ENCODE assay signal across 8 cellular contexts in genomic region chr15:57706405-57707209, GRCh38.
DNase-seq lines count a peak whose midpoint lies in the region; ATAC-seq, FAIRE-seq and TF ChIP-seq lines count a peak whose summit lies in the region.

POLR2M (plus strand) TSS chr15:57706714; CDS start chr15:57706843, 129 bp downstream.

- ATAC-seq in GM19025 (IDR thresholded peaks at IDR 0.05; ENCODE audit: low read depth, unreplicated experiment) (peak; percentile 98), HG03342 (IDR thresholded peaks at IDR 0.05; ENCODE audit: unreplicated experiment) (peak; percentile 95)
- peak; percentile 91 for ATAC-seq in central memory CD8-positive, alpha-beta T cell (replicated peaks; ENCODE audit: extremely low read depth, poor library complexity, severe bottlenecking)

- H3K4me3 Mint-ChIP-seq in central memory CD8-positive, alpha-beta T cell = peak within 1 kb of the TSS; percentile 79

- H3K9me3 Mint-ChIP-seq in central memory CD8-positive, alpha-beta T cell = no peaks in the 10 kb centered on the region

- no peak for TF ChIP-seq CTCF in AG09309 (IDR thresholded peaks at IDR 0.05; ENCODE audit: control insufficient read depth, insufficient read depth, low read depth, low read length, missing control alignments)

- H3K27me3 Mint-ChIP-seq in central memory CD8-positive, alpha-beta T cell = peaks cover 10% of the 10 kb centered on the region

- peaks cover 56% of the 10 kb centered on the region for H3K4me1 Mint-ChIP-seq in central memory CD8-positive, alpha-beta T cell

- peaks cover 36% of the 10 kb centered on the region for H3K36me3 Mint-ChIP-seq in central memory CD8-positive, alpha-beta T cell (ENCODE audit: insufficient read depth)

- H3K27ac Mint-ChIP-seq in central memory CD8-positive, alpha-beta T cell (ENCODE audit: low read depth) = peak within 1 kb of the TSS; percentile 87

- FAIRE-seq in islet of Langerhans (lab: Jason Lieb, UNC) = peak; percentile 94

- peak; percentile 93 for DNase-seq in AG09309 (ENCODE audit: low read depth)
- peak; percentile 95 to 97 for DNase-seq in NCI-H446 (lab: John Stamatoyannopoulos, UW)
- peak; percentile 78 for DNase-seq in activated CD4-positive, CD25-positive, alpha-beta regulatory T cell treated with anti-CD3 and anti-CD28 coated beads, Interleukin-2, amount 50 U/mL, for 16 hours (ENCODE audit: low read depth, low spot score)
- DNase-seq in central memory CD8-positive, alpha-beta T cell (ENCODE audit: low spot score in 2 of 2) = peak; percentile 83 to 92
- peak; percentile 81 for DNase-seq in stimulated activated CD4-positive, alpha-beta T cell treated with anti-CD3 and anti-CD28 coated beads, Interleukin-12 subunit alpha, Interleukin-12 subunit beta, amount 100 ng/mL, for 4 hours

- H3K4me3 ChIP-seq in AG09309 (ENCODE audit: control insufficient read depth, low read depth, low read length) = peak within 1 kb of the TSS; percentile 89

Comparison
In these comparisons a context has a peak if more than half of its experiments do, and no peak if none do; other contexts are left out.
1. Peak in every context shown above with its lines: DNase-seq, ATAC-seq and H3K4me3 ChIP-seq.